25 cellular contexts compared by ENCODE assay signal in the genomic region with DNA sequence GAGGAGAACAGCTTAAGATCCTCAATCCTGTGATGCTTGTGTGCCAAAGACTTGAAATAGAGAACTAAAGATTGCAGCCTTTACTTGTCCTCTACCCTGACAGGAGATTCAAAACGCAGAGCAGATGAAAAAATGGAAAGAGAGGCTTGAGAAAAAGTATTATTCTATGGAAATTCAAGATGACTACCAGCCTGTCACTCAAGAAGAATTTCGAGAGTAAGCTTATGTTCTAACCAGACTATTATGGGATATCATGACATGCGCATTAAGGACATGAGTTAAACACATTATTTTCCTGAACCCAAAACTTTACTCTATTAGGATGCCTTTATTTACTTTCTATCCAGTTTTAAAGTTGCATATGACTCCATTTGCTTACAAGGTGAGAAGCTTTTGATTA. TPM values are rescaled to one million over a fixed set of nuclear protein-coding genes. Genes with fewer than 3 reads are reported as not detected.
DNase-seq lines count a peak whose midpoint lies in the region; ATAC-seq and TF ChIP-seq lines count a peak whose summit lies in the region.
"Had no signal": no experiment of that assay in that cellular context is flagged by ENCODE, and none has a peak within 500 bp of the region (broad histone marks: within the 10 kb centered on the region; RNA-seq: fewer than 3 reads in every experiment).

No MANE protein-coding gene starts in this region.

- DNase-seq in natural killer cell (no peak), T-cell (no peak), dorsolateral prefrontal cortex (no peak), endodermal cell (no peak), germinal center (ENCODE audit: low spot score) (no peak), islet precursor cell (no peak)
- DNase-seq in natural killer cell treated with Interleukin-12 subunit alpha and Interleukin-12 subunit beta and Interleukin-15 and Interleukin-18, amount 100 ng/mL, for 72 hours (ENCODE audit: low spot score): no peak
- DNase-seq: ACHN; activated CD4-positive, alpha-beta T cell treated with anti-CD3 and anti-CD28 coated beads for 36 hours; activated naive CD8-positive, alpha-beta T cell treated with anti-CD3 and anti-CD28 coated beads, Interleukin-2, amount 10 ng/mL, durations not matched to agents 7 days and 5 days; Calu3; esophagus squamous epithelium; HCEC 1CT; mucosa of descending colon; NCI-H1092 treated with DMSO at 0.1 percent for 48 hours; NCI-H187 treated with DMSO at 0.1 percent for 48 hours; uterus had no signal

- POLR2A ChIA-PET in T-cell (lab: Charles Lee): interaction anchor here in 1 of 2 donors (0.6 kb wide), 2 partner anchors 18 to 58 kb away, joined by 3 to 4 read pairs; no protein-coding TSS in a partner anchor

- H3K4me3 ChIP-seq in dorsolateral prefrontal cortex (no peak overlapping the region), endodermal cell (ENCODE audit: low read length) (no peak overlapping the region)
- H3K4me3 ChIP-seq: BLaER1, esophagus squamous epithelium, mucosa of descending colon, prostate gland, suprapubic skin, uterus had no signal

- TF ChIP-seq CTCF in natural killer cell (IDR thresholded peaks at IDR 0.05) (no peak), dorsolateral prefrontal cortex (IDR thresholded peaks at IDR 0.05 in 54 of 56, conservative IDR thresholded peaks at IDR 0.05 in 2 of 56; ENCODE audit: low read depth in 1 of 56, partially characterized antibody in 56 of 56) (no peak), endodermal cell (conservative IDR thresholded peaks at IDR 0.05) (no peak)

- no peaks in the 10 kb centered on the region for H3K4me1 ChIP-seq in endodermal cell (ENCODE audit: control insufficient read depth, insufficient read depth, low read length)
- H3K4me1 ChIP-seq: prostate gland, suprapubic skin, uterus had no signal

- H3K27me3 ChIP-seq in dorsolateral prefrontal cortex: no peaks in the 10 kb centered on the region
- no peaks in the 10 kb centered on the region for H3K27me3 ChIP-seq in endodermal cell (ENCODE audit: control insufficient read depth, insufficient read depth, low read length, poor library complexity, severe bottlenecking)
- H3K27me3 ChIP-seq: BLaER1, esophagus squamous epithelium, suprapubic skin, uterus had no signal

- H3K27ac Mint-ChIP-seq in natural killer cell (peak overlapping the region; percentile 39 to 64), T-cell (peak overlapping the region; percentile 42 to 45), endodermal cell (no peak overlapping the region)
- H3K27ac Mint-ChIP-seq in natural killer cell treated with Interleukin-12 subunit alpha and Interleukin-12 subunit beta and Interleukin-15 and Interleukin-18, amount 100 ng/mL, for 72 hours: peak overlapping the region in 1 of 2 donors; percentile 15
- H3K27ac Mint-ChIP-seq: activated CD4-positive, alpha-beta T cell treated with anti-CD3 and anti-CD28 coated beads for 36 hours; activated naive CD8-positive, alpha-beta T cell treated with anti-CD3 and anti-CD28 coated beads, Interleukin-2, amount 10 ng/mL, durations not matched to agents 7 days and 5 days; T-helper 1 cell treated with Interleukin-12 subunit alpha and Interleukin-12 subunit beta and Interleukin-4 antibody, amounts not matched to agents 30 μg/mL and 1 μg/mL, for 36 hours had no signal

- no peaks in the 10 kb centered on the region for H3K9me3 ChIP-seq in endodermal cell (ENCODE audit: control insufficient read depth, low read length)
- H3K9me3 ChIP-seq: BLaER1, esophagus squamous epithelium, mucosa of descending colon, prostate gland, suprapubic skin, uterus had no signal

- 94 to 95% methylated on average over 2 to 3 of the region's 3 CpGs for WGBS in endodermal cell (ENCODE audit: insufficient coverage in 1 of 2, insufficient read length in 1 of 2), 2 experiments

- no peaks in the 10 kb centered on the region for H3K9me3 Mint-ChIP-seq in natural killer cell
- no peaks in the 10 kb centered on the region for H3K9me3 Mint-ChIP-seq in natural killer cell treated with Interleukin-12 subunit alpha and Interleukin-12 subunit beta and Interleukin-15 and Interleukin-18, amount 100 ng/mL, for 72 hours
- no peaks in the 10 kb centered on the region for H3K9me3 Mint-ChIP-seq in T-cell
- no peaks in the 10 kb centered on the region for H3K9me3 Mint-ChIP-seq in endodermal cell
- H3K9me3 Mint-ChIP-seq: activated naive CD8-positive, alpha-beta T cell treated with anti-CD3 and anti-CD28 coated beads, Interleukin-2, amount 10 ng/mL, durations not matched to agents 7 days and 5 days; T-helper 1 cell treated with Interleukin-12 subunit alpha and Interleukin-12 subunit beta and Interleukin-4 antibody, amounts not matched to agents 30 μg/mL and 1 μg/mL, for 36 hours had no signal

- intact Hi-C loops in natural killer cell (cut with micrococcal nuclease): no loop called here
- intact Hi-C loops in dorsolateral prefrontal cortex (cut with DNase I): loop anchor here in 1 of 2 donors (10.0 kb wide), 1 partner anchor 99 kb away; a partner anchor contains a TSS

- H3K36me3 ChIP-seq in endodermal cell (ENCODE audit: control insufficient read depth, insufficient read depth, low read length): peaks cover 46% of the 10 kb centered on the region
- H3K36me3 ChIP-seq: uterus had no signal

- peak overlapping the region in 58 of 59 donors; percentile 3 to 90 (median 80) for H3K27ac ChIP-seq in dorsolateral prefrontal cortex
- no peak overlapping the region for H3K27ac ChIP-seq in endodermal cell (ENCODE audit: low read depth, low read length)
- H3K27ac ChIP-seq: BLaER1, esophagus squamous epithelium, prostate gland, suprapubic skin, uterus had no signal

- ATAC-seq in natural killer cell (no peak), T-cell (replicated peaks in 1 of 4) (no peak), GM21619 (IDR thresholded peaks at IDR 0.05; ENCODE audit: unreplicated experiment) (no peak)
- no peak for ATAC-seq in natural killer cell treated with Interleukin-12 subunit alpha and Interleukin-12 subunit beta and Interleukin-15 and Interleukin-18, amount 100 ng/mL, for 72 hours
- ATAC-seq: activated CD4-positive, alpha-beta T cell treated with anti-CD3 and anti-CD28 coated beads for 36 hours; mucosa of descending colon had no signal

- no peak overlapping the region for H3K9ac ChIP-seq in endodermal cell (ENCODE audit: extremely low read depth, low read length, poor library complexity, severe bottlenecking)
- H3K9ac ChIP-seq: BLaER1 had no signal

- CTCF ChIA-PET in T-cell (lab: Charles Lee): no interaction called here

- H3K36me3 Mint-ChIP-seq in natural killer cell (peaks cover 31% of the 10 kb centered on the region), T-cell (peaks cover 25% of the 10 kb centered on the region), endodermal cell (ENCODE audit: low read depth) (peaks cover 33% of the 10 kb centered on the region)
- H3K36me3 Mint-ChIP-seq in natural killer cell treated with Interleukin-12 subunit alpha and Interleukin-12 subunit beta and Interleukin-15 and Interleukin-18, amount 100 ng/mL, for 72 hours: peaks cover 20% of the 10 kb centered on the region

- H3K4me1 Mint-ChIP-seq in natural killer cell: no peaks in the 10 kb centered on the region
- H3K4me1 Mint-ChIP-seq in natural killer cell treated with Interleukin-12 subunit alpha and Interleukin-12 subunit beta and Interleukin-15 and Interleukin-18, amount 100 ng/mL, for 72 hours (ENCODE audit: low read depth in 2 of 2): peaks cover 0 to 8% of the 10 kb centered on the region in 2 donors
- no peaks in the 10 kb centered on the region for H3K4me1 Mint-ChIP-seq in T-cell
- peaks cover 10% of the 10 kb centered on the region for H3K4me1 Mint-ChIP-seq in endodermal cell

- no peak overlapping the region for H3K4me3 Mint-ChIP-seq in natural killer cell
- H3K4me3 Mint-ChIP-seq in natural killer cell treated with Interleukin-12 subunit alpha and Interleukin-12 subunit beta and Interleukin-15 and Interleukin-18, amount 100 ng/mL, for 72 hours: no peak overlapping the region
- no peak overlapping the region for H3K4me3 Mint-ChIP-seq in T-cell
- H3K4me3 Mint-ChIP-seq in endodermal cell: no peak overlapping the region
- H3K4me3 Mint-ChIP-seq: activated CD4-positive, alpha-beta T cell treated with anti-CD3 and anti-CD28 coated beads for 36 hours; activated naive CD8-positive, alpha-beta T cell treated with anti-CD3 and anti-CD28 coated beads, Interleukin-2, amount 10 ng/mL, durations not matched to agents 7 days and 5 days; T-helper 1 cell treated with Interleukin-12 subunit alpha and Interleukin-12 subunit beta and Interleukin-4 antibody, amounts not matched to agents 30 μg/mL and 1 μg/mL, for 36 hours had no signal

- H3K27me3 Mint-ChIP-seq in natural killer cell (ENCODE audit: low read depth in 2 of 2) (no peaks in the 10 kb centered on the region), T-cell (no peaks in the 10 kb centered on the region), endodermal cell (ENCODE audit: insufficient read depth) (no peaks in the 10 kb centered on the region)
- H3K27me3 Mint-ChIP-seq in natural killer cell treated with Interleukin-12 subunit alpha and Interleukin-12 subunit beta and Interleukin-15 and Interleukin-18, amount 100 ng/mL, for 72 hours: no peaks in the 10 kb centered on the region
- H3K27me3 Mint-ChIP-seq: activated CD4-positive, alpha-beta T cell treated with anti-CD3 and anti-CD28 coated beads for 36 hours; activated naive CD8-positive, alpha-beta T cell treated with anti-CD3 and anti-CD28 coated beads, Interleukin-2, amount 10 ng/mL, durations not matched to agents 7 days and 5 days had no signal

RNA-seq across cellular contexts. Expression of a gene that starts 46.4 kb away (rescaled TPM):
- total RNA-seq in natural killer cell: under 1 TPM in 1 of 3 donors, not detected in 2; 0.78 TPM
- total RNA-seq in natural killer cell treated with Interleukin-12 subunit alpha and Interleukin-12 subunit beta and Interleukin-15 and Interleukin-18, amount 100 ng/mL, for 72 hours: not detected
- total RNA-seq in T-cell: not detected
- 1 to 10 TPM in 8 of 120 experiments, under 1 TPM in 26, not detected in 86; 0.31 to 1.6 (median 0.65) TPM for total RNA-seq in dorsolateral prefrontal cortex
- total RNA-seq in endodermal cell: not detected
- not detected for polyA plus RNA-seq in endodermal cell (2013, experiment 1 of 2)
- not detected for polyA plus RNA-seq in endodermal cell (2013, experiment 2 of 2)
- total RNA-seq: activated naive CD8-positive, alpha-beta T cell treated with anti-CD3 and anti-CD28 coated beads, Interleukin-2, amount 10 ng/mL, durations not matched to agents 7 days and 5 days; Calu3; Daoy; esophagus squamous epithelium; frontal cortex; lower leg skin; mucosa of descending colon; suprapubic skin; uterus had no signal
